Comparison of ENCODE assay signal across 22 cellular contexts in genomic region chr16:28917095-28917494, GRCh38. TPM values are rescaled to one million over a fixed set of nuclear protein-coding genes. Genes with fewer than 3 reads are reported as not detected.
"Had no signal": no experiment of that assay in that cellular context is flagged by ENCODE, and none has a peak within 500 bp of the region (broad histone marks: within the 10 kb centered on the region; RNA-seq: fewer than 3 reads in every experiment).

No MANE protein-coding gene starts in this region.

- H3K9me3 ChIP-seq: adrenal gland, gastrocnemius medialis, left lung, pancreas, sigmoid colon, upper lobe of right lung had no signal

- H3K4me1 ChIP-seq: adrenal gland, gastrocnemius medialis, left lung, pancreas, sigmoid colon, upper lobe of right lung had no signal

- H3K4me3 ChIP-seq: adrenal gland, gastrocnemius medialis, left lung, pancreas, sigmoid colon, upper lobe of right lung had no signal

- FAIRE-seq: bronchial epithelial cell, kidney, pancreas, TTC549 had no signal

- ATAC-seq: activated naive CD4-positive, alpha-beta T cell treated with anti-CD3 and anti-CD28 coated beads, Interleukin-2, amount 50 U/mL, for 72 hours; activated T-cell treated with anti-CD3 and anti-CD28 coated beads, Interleukin-2, amount 50 U/mL, for 72 hours; esophagus mucosa; gastrocnemius medialis; left lung; pancreas; stimulated activated effector memory CD8-positive, alpha-beta T cell treated with anti-CD3 and anti-CD28 coated beads, Interleukin-12 subunit alpha, Interleukin-12 subunit beta, amount 100 ng/mL, for 72 hours; upper lobe of right lung had no signal

- H3K27me3 ChIP-seq: adrenal gland, gastrocnemius medialis, left lung, pancreas, sigmoid colon, upper lobe of right lung had no signal

- DNase-seq: activated CD4-positive, alpha-beta T cell treated with anti-CD3 and anti-CD28 coated beads, Interleukin-2, amount 50 U/mL, for 1 hour; activated effector memory CD4-positive, alpha-beta T cell treated with anti-CD3 and anti-CD28 coated beads, Interleukin-2, amount 50 U/mL, for 16 hours; activated T-cell treated with anti-CD3 and anti-CD28 coated beads, Interleukin-2, amount 50 U/mL, for 72 hours; adrenal gland; cerebellar nuclear complex; cortex of kidney; gastrocnemius medialis; head of caudate nucleus; kidney; left lung; pancreas; sigmoid colon; stimulated activated CD4-positive, alpha-beta T cell treated with anti-CD3 and anti-CD28 coated beads, Interleukin-4, amount 100 ng/mL, for 24 hours; T-helper 2 cell; upper lobe of right lung had no signal

- H3K27ac ChIP-seq: adrenal gland, gastrocnemius medialis, left lung, pancreas, sigmoid colon, upper lobe of right lung had no signal

RNA-seq across cellular contexts. Expression of gene CD19, which starts 14.7 kb away (rescaled TPM):
- total RNA-seq: bronchial epithelial cell, gastrocnemius medialis, myocyte, sigmoid colon, upper lobe of right lung had no signal
- polyA plus RNA-seq: neural cell had no signal
